7 cellular contexts compared by ENCODE assay signal in the genomic region with DNA sequence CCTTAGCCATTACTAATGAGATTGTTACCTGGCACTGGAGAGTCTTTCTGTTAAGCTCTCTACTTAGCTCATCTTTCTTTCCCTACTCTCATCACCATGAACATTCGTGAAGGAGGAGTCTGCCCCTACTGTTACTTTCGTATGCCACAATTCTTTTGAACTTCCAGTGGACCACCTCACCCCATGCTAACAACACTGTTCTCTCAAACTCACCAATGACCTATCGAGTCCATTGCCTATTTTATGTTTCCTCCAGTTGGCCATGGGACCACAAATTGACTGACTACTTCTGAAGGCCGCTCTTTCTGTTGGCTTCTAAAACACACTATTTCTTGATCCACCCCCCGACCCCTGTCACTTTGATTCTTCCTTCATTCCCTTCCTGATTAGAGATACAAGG.
"Had no signal": no experiment of that assay in that cellular context is flagged by ENCODE, and none has a peak within 500 bp of the region (broad histone marks: within the 10 kb centered on the region; RNA-seq: fewer than 3 reads in every experiment).

No MANE protein-coding gene starts in this region.

- FAIRE-seq: H1, H54, K562 had no signal

- DNase-seq: H9, HCEC 1CT, IMR-90 had no signal

- H3K9me3 Mint-ChIP-seq: GM23338, H9 had no signal

- H3K27ac Mint-ChIP-seq: GM23338 had no signal

- H3K4me3 Mint-ChIP-seq: GM23338, H9 had no signal

- H3K4me1 Mint-ChIP-seq: GM23338, H9 had no signal
